Comparison of ENCODE assay signal across 1 cellular context in the genomic region with DNA sequence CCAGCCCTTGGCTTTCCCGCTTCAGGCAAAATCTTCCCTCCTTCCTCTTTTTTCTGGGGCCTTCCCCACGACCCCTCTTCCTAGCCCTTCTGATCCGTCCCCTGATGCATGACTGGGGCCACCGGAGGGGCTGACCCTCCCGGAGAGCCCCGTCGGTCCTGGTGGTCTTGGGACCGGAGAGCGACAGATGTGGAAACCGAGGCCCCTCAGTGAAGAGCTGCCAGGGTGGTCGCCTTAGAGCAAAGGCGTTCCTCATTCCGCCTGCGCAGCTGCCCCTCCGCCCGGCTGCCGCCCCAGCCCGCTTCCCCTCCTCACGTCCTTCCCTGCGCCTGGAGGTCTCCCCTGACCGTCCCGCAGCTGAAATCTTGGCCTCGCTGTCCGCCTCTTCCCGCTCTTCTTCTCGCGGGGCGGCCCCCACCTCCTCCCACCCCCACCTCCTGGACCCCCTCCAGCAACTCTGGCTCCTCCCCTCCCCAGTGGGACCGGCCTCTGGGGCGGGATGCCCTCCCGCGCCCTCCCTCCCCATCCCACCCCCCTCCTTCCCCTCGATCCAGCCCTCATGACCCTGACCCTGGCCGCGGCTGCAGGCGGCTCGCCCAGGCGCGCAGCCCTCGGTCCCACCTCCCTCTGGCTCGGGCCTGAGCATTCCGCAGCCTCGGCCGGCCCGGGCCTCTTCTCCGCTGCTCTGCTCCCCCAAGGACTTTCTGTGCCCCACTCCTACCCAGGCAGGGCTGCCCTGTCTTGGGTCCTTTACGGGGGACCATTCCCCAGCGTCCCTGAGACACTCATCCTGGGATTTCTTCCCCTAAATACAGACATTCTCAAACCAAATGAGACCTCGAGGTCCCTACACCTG.
TF ChIP-seq lines count a peak whose summit lies in the region.

TSS of gene RARRES2 (minus strand) at position 367 of the 856 bp plus-strand sequence. CDS start 1,020 bp downstream, outside the sequence.

TF ChIP-seq in HepG2, 621 proteins besides CTCF, POLR2A, EP300 and RAD21 (continued from another document and continues in another):
- TF ChIP-seq SMAD9 (CRISPR knock-in tag; IDR thresholded peaks at IDR 0.05) (no peak), ZNF224 (CRISPR knock-in tag; IDR thresholded peaks at IDR 0.05) (no peak), ZNF83 (CRISPR knock-in tag; IDR thresholded peaks at IDR 0.05; ENCODE audit: borderline replicate concordance) (no peak), ZNF276 (CRISPR knock-in tag; IDR thresholded peaks at IDR 0.05; ENCODE audit: low read depth) (no peak), SYNCRIP (IDR thresholded peaks at IDR 0.05; ENCODE audit: insufficient read depth, low read depth, low read length) (no peak), SP140L (CRISPR knock-in tag; IDR thresholded peaks at IDR 0.05; ENCODE audit: borderline replicate concordance) (no peak), YY1 (IDR thresholded peaks at IDR 0.05; ENCODE audit: insufficient read depth, insufficient replicate concordance, low read depth, low read length) (no peak), DR1 (CRISPR knock-in tag; IDR thresholded peaks at IDR 0.05) (no peak), HNRNPL (IDR thresholded peaks at IDR 0.05; ENCODE audit: low read depth, low read length) (no peak), ZNF607 (CRISPR knock-in tag; IDR thresholded peaks at IDR 0.05; ENCODE audit: borderline replicate concordance) (no peak), ISX (CRISPR knock-in tag; conservative IDR thresholded peaks at IDR 0.05) (no peak), ATF3 (CRISPR knock-in tag; IDR thresholded peaks at IDR 0.05) (peak; percentile 19; the same call in 1 of the 2 replicates), ZNF33B (CRISPR knock-in tag; IDR thresholded peaks at IDR 0.05) (no peak), ZNF264 (CRISPR knock-in tag; IDR thresholded peaks at IDR 0.05) (0 out of 2 replicates have a peak, but pooled peaks have one; percentile 26), KMT2A (CRISPR knock-in tag; IDR thresholded peaks at IDR 0.05) (peak; percentile 61; the same call in 1 of the 2 replicates), ZFP36L1 (CRISPR knock-in tag; IDR thresholded peaks at IDR 0.05) (no peak), CENPT (CRISPR knock-in tag; IDR thresholded peaks at IDR 0.05; ENCODE audit: low read depth) (no peak), ZFYVE20 (CRISPR knock-in tag; IDR thresholded peaks at IDR 0.05; ENCODE audit: borderline replicate concordance, low read depth) (no peak), ZSCAN31 (CRISPR knock-in tag; IDR thresholded peaks at IDR 0.05; ENCODE audit: low read depth) (no peak), ATF7 (IDR thresholded peaks at IDR 0.05) (no peak), ATF7 (CRISPR knock-in tag; IDR thresholded peaks at IDR 0.05) (no peak), ZNF605 (CRISPR knock-in tag; IDR thresholded peaks at IDR 0.05) (peak; percentile 65; the same call in 1 of the 2 replicates), PITX1 (CRISPR knock-in tag; IDR thresholded peaks at IDR 0.05) (no peak), ZGPAT (CRISPR knock-in tag; IDR thresholded peaks at IDR 0.05) (peak; percentile 7; the same call in 1 of the 2 replicates), NONO (IDR thresholded peaks at IDR 0.05) (no peak), NONO (CRISPR knock-in tag; conservative IDR thresholded peaks at IDR 0.05) (no peak), LBX2 (CRISPR knock-in tag; IDR thresholded peaks at IDR 0.05; ENCODE audit: borderline replicate concordance) (no peak), AGO2 (optimal IDR thresholded peaks at IDR 0.05; ENCODE audit: low read depth, low read length) (no peak), KDM4B (CRISPR knock-in tag; IDR thresholded peaks at IDR 0.05) (no peak), ZNF556 (CRISPR knock-in tag; IDR thresholded peaks at IDR 0.05; ENCODE audit: borderline replicate concordance) (no peak), ZBTB8A (CRISPR knock-in tag; IDR thresholded peaks at IDR 0.05; ENCODE audit: borderline replicate concordance, low read depth) (no peak), AGO1 (IDR thresholded peaks at IDR 0.05; ENCODE audit: low read depth, low read length, poor library complexity, severe bottlenecking) (peak; percentile 59), ZFX (CRISPR knock-in tag; IDR thresholded peaks at IDR 0.05; ENCODE audit: low read depth) (peak; percentile 58; the same call in 1 of the 2 replicates), MTF1 (CRISPR knock-in tag; IDR thresholded peaks at IDR 0.05) (no peak), STAT6 (CRISPR knock-in tag; IDR thresholded peaks at IDR 0.05; ENCODE audit: borderline replicate concordance) (no peak), HDAC2 (CRISPR knock-in tag; IDR thresholded peaks at IDR 0.05) (no peak), KAT2B (IDR thresholded peaks at IDR 0.05; ENCODE audit: borderline replicate concordance, low read depth, low read length) (no peak), GATAD2A (CRISPR knock-in tag; IDR thresholded peaks at IDR 0.05) (peak; percentile 14; the same call in 1 of the 2 replicates)
- TF ChIP-seq, protein P1, sequence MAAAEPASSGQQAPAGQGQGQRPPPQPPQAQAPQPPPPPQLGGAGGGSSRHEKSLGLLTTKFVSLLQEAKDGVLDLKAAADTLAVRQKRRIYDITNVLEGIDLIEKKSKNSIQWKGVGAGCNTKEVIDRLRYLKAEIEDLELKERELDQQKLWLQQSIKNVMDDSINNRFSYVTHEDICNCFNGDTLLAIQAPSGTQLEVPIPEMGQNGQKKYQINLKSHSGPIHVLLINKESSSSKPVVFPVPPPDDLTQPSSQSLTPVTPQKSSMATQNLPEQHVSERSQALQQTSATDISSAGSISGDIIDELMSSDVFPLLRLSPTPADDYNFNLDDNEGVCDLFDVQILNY (CRISPR knock-in tag; conservative IDR thresholded peaks at IDR 0.05) = no peak
- TF ChIP-seq, protein P2, sequence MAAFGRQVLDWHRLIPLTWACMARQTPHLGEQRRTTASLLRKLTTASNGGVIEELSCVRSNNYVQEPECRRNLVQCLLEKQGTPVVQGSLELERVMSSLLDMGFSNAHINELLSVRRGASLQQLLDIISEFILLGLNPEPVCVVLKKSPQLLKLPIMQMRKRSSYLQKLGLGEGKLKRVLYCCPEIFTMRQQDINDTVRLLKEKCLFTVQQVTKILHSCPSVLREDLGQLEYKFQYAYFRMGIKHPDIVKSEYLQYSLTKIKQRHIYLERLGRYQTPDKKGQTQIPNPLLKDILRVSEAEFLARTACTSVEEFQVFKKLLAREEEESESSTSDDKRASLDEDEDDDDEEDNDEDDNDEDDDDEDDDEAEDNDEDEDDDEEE (CRISPR knock-in tag; IDR thresholded peaks at IDR 0.05) = no peak
- TF ChIP-seq, protein P3, sequence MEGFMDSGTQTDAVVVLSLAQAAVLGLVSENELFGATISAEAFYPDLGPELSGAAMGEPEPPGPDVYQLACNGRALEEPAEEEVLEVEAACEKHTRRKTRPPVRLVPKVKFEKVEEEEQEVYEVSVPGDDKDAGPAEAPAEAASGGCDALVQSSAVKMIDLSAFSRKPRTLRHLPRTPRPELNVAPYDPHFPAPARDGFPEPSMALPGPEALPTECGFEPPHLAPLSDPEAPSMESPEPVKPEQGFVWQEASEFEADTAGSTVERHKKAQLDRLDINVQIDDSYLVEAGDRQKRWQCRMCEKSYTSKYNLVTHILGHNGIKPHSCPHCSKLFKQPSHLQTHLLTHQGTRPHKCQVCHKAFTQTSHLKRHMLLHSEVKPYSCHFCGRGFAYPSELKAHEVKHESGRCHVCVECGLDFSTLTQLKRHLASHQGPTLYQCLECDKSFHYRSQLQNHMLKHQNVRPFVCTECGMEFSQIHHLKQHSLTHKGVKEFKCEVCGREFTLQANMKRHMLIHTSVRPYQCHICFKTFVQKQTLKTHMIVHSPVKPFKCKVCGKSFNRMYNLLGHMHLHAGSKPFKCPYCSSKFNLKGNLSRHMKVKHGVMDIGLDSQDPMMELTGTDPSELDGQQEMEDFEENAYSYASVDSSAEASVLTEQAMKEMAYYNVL (CRISPR knock-in tag; IDR thresholded peaks at IDR 0.05; ENCODE audit: borderline replicate concordance) = no peak
- TF ChIP-seq, protein P4, sequence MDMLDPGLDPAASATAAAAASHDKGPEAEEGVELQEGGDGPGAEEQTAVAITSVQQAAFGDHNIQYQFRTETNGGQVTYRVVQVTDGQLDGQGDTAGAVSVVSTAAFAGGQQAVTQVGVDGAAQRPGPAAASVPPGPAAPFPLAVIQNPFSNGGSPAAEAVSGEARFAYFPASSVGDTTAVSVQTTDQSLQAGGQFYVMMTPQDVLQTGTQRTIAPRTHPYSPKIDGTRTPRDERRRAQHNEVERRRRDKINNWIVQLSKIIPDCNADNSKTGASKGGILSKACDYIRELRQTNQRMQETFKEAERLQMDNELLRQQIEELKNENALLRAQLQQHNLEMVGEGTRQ (IDR thresholded peaks at IDR 0.05; ENCODE audit: low read depth, low read length) = no peak
- TF ChIP-seq, protein P4 (CRISPR knock-in tag; IDR thresholded peaks at IDR 0.05; ENCODE audit: borderline replicate concordance) = no peak
- TF ChIP-seq, protein P5, sequence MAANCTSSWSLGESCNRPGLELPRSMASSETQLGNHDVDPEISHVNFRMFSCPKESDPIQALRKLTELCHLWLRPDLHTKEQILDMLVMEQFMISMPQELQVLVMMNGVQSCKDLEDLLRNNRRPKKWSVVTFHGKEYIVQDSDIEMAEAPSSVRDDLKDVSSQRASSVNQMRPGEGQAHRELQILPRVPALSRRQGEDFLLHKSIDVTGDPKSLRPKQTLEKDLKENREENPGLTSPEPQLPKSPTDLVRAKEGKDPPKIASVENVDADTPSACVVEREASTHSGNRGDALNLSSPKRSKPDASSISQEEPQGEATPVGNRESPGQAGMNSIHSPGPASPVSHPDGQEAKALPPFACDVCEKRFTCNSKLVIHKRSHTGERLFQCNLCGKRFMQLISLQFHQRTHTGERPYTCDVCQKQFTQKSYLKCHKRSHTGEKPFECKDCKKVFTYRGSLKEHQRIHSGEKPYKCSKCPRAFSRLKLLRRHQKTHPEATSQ (CRISPR knock-in tag; IDR thresholded peaks at IDR 0.05; ENCODE audit: borderline replicate concordance) = no peak
- TF ChIP-seq, protein P6, sequence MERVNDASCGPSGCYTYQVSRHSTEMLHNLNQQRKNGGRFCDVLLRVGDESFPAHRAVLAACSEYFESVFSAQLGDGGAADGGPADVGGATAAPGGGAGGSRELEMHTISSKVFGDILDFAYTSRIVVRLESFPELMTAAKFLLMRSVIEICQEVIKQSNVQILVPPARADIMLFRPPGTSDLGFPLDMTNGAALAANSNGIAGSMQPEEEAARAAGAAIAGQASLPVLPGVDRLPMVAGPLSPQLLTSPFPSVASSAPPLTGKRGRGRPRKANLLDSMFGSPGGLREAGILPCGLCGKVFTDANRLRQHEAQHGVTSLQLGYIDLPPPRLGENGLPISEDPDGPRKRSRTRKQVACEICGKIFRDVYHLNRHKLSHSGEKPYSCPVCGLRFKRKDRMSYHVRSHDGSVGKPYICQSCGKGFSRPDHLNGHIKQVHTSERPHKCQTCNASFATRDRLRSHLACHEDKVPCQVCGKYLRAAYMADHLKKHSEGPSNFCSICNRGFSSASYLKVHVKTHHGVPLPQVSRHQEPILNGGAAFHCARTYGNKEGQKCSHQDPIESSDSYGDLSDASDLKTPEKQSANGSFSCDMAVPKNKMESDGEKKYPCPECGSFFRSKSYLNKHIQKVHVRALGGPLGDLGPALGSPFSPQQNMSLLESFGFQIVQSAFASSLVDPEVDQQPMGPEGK (CRISPR knock-in tag; IDR thresholded peaks at IDR 0.05) = peak; percentile 85
